In genomic region chr14:106039400-106039799, GRCh38 we compare ENCODE assay signal across 7 cellular contexts.
DNase-seq lines count a peak whose midpoint lies in the region; ATAC-seq and TF ChIP-seq lines count a peak whose summit lies in the region.

No MANE protein-coding gene starts in this region.

- H3K27ac ChIP-seq in VCaP: no peak overlapping the region
- H3K27ac ChIP-seq in colonic mucosa: no peak overlapping the region

- H3K27me3 ChIP-seq in colonic mucosa: no peaks in the 10 kb centered on the region

- H3K36me3 ChIP-seq in colonic mucosa: no peaks in the 10 kb centered on the region

- no peak for ATAC-seq in GM18909 (IDR thresholded peaks at IDR 0.05; ENCODE audit: poor library complexity, unreplicated experiment)

- H3K4me1 ChIP-seq in colonic mucosa: no peaks in the 10 kb centered on the region

- H3K9ac ChIP-seq in colonic mucosa (ENCODE audit: low read depth in 2 of 2, low read length in 2 of 2): no peak overlapping the region

- H3K4me3 ChIP-seq in colonic mucosa: no peak overlapping the region

- intact Hi-C loops in colonic mucosa (cut with DNase I): no loop called here

- DNase-seq in HT-29 (ENCODE audit: low spot score) (peak; percentile 44), colonic mucosa (peak; percentile 22), epidermal melanocyte (ENCODE audit: insufficient read length, low spot score) (no peak), NCI-H2171 (lab: John Stamatoyannopoulos, UW) (no peak)
- peak; percentile 45 to 50 for DNase-seq in stimulated activated CD8-positive, alpha-beta memory T cell treated with anti-CD3 and anti-CD28 coated beads, Interleukin-7, amount 100 ng/mL, for 48 hours (ENCODE audit: extremely low read depth in 1 of 2, low read depth in 1 of 2)

- TF ChIP-seq CTCF in VCaP (conservative IDR thresholded peaks at IDR 0.05) (peak; percentile 71), colonic mucosa (IDR thresholded peaks at IDR 0.05) (no peak)

- no peaks in the 10 kb centered on the region for H3K9me3 ChIP-seq in colonic mucosa

Comparison
In these comparisons a context has a peak if more than half of its experiments do, and no peak if none do; other contexts are left out.
1. DNase-seq: peak in HT-29 (single experiment), colonic mucosa (single experiment) and stimulated activated CD8-positive, alpha-beta memory T cell treated with anti-CD3 and anti-CD28 coated beads, Interleukin-7, amount 100 ng/mL, for 48 hours (2 of 2); none in epidermal melanocyte (single experiment) and NCI-H2171 (single experiment).